19 cellular contexts compared by ENCODE assay signal in genomic region chr20:1876217-1876921, GRCh38. TPM values are rescaled to one million over a fixed set of nuclear protein-coding genes. Genes with fewer than 3 reads are reported as not detected.
DNase-seq lines count a peak whose midpoint lies in the region; ATAC-seq, FAIRE-seq and TF ChIP-seq lines count a peak whose summit lies in the region.
"Had no signal": no experiment of that assay in that cellular context is flagged by ENCODE, and none has a peak within 500 bp of the region (broad histone marks: within the 10 kb centered on the region; RNA-seq: fewer than 3 reads in every experiment).

No MANE protein-coding gene starts in this region.

- intact Hi-C loops in thyroid gland (cut with DNase I) (no loop called here), left cardiac atrium (cut with DNase I) (no loop called here)

- no peaks in the 10 kb centered on the region for H3K9me3 ChIP-seq in thyroid gland
- H3K9me3 ChIP-seq: body of pancreas, Caco-2 had no signal

- POLR2A ChIA-PET in activated naive CD8-positive, alpha-beta T cell treated with anti-CD3 and anti-CD28 coated beads, Interleukin-2, amount 10 ng/mL, durations not matched to agents 7 days and 5 days (lab: Charles Lee), result no interaction called here

- no peak overlapping the region for H3K27ac ChIP-seq in thyroid gland
- H3K27ac ChIP-seq: body of pancreas, skin epidermis had no signal

- H3K4me1 Mint-ChIP-seq in activated naive CD8-positive, alpha-beta T cell treated with anti-CD3 and anti-CD28 coated beads, Interleukin-2, amount 10 ng/mL, durations not matched to agents 7 days and 5 days, result no peaks in the 10 kb centered on the region
- H3K4me1 Mint-ChIP-seq in activated naive CD8-positive, alpha-beta T cell treated with anti-CD3 and anti-CD28 coated beads, Interleukin-2, amount 50 U/mL, for 24 hours, result peaks cover 8% of the 10 kb centered on the region
- H3K4me1 Mint-ChIP-seq: activated CD4-positive, alpha-beta T cell treated with anti-CD3 and anti-CD28 coated beads, Interleukin-2, amount 10 ng/mL, durations not matched to agents 7 days and 5 days; activated naive CD4-positive, alpha-beta T cell treated with anti-CD3 and anti-CD28 coated beads, Interleukin-2, amount 50 U/mL, for 24 hours; immature natural killer cell had no signal

- no peak overlapping the region for H3K27ac Mint-ChIP-seq in activated naive CD8-positive, alpha-beta T cell treated with anti-CD3 and anti-CD28 coated beads, Interleukin-2, amount 10 ng/mL, durations not matched to agents 7 days and 5 days
- H3K27ac Mint-ChIP-seq in activated naive CD8-positive, alpha-beta T cell treated with anti-CD3 and anti-CD28 coated beads, Interleukin-2, amount 50 U/mL, for 24 hours, result no peak overlapping the region
- H3K27ac Mint-ChIP-seq: activated CD4-positive, alpha-beta T cell treated with anti-CD3 and anti-CD28 coated beads, Interleukin-2, amount 10 ng/mL, durations not matched to agents 7 days and 5 days; activated naive CD4-positive, alpha-beta T cell treated with anti-CD3 and anti-CD28 coated beads, Interleukin-2, amount 50 U/mL, for 24 hours; activated T-cell treated with anti-CD3 and anti-CD28 coated beads, Interleukin-2, amount 50 U/mL, for 24 hours; IgD-negative memory B cell; immature natural killer cell; natural killer cell treated with Interleukin-12 subunit alpha and Interleukin-12 subunit beta and Interleukin-15 and Interleukin-18, amount 100 ng/mL, for 72 hours had no signal

- no peaks in the 10 kb centered on the region for H3K36me3 Mint-ChIP-seq in activated naive CD8-positive, alpha-beta T cell treated with anti-CD3 and anti-CD28 coated beads, Interleukin-2, amount 10 ng/mL, durations not matched to agents 7 days and 5 days
- H3K36me3 Mint-ChIP-seq in activated naive CD8-positive, alpha-beta T cell treated with anti-CD3 and anti-CD28 coated beads, Interleukin-2, amount 50 U/mL, for 24 hours (ENCODE audit: low read depth), result no peaks in the 10 kb centered on the region
- H3K36me3 Mint-ChIP-seq: activated naive CD4-positive, alpha-beta T cell treated with anti-CD3 and anti-CD28 coated beads, Interleukin-2, amount 50 U/mL, for 24 hours; IgD-negative memory B cell; immature natural killer cell; natural killer cell treated with Interleukin-12 subunit alpha and Interleukin-12 subunit beta and Interleukin-15 and Interleukin-18, amount 100 ng/mL, for 72 hours had no signal

- no peak for FAIRE-seq in frontal cortex (lab: Jason Lieb, UNC)

- no peak for TF ChIP-seq CTCF in thyroid gland (IDR thresholded peaks at IDR 0.05)

- TF ChIP-seq POLR2A in thyroid gland (IDR thresholded peaks at IDR 0.05), result no peak

- no peaks in the 10 kb centered on the region for H3K27me3 Mint-ChIP-seq in activated naive CD8-positive, alpha-beta T cell treated with anti-CD3 and anti-CD28 coated beads, Interleukin-2, amount 10 ng/mL, durations not matched to agents 7 days and 5 days
- peaks cover 10% of the 10 kb centered on the region for H3K27me3 Mint-ChIP-seq in activated naive CD8-positive, alpha-beta T cell treated with anti-CD3 and anti-CD28 coated beads, Interleukin-2, amount 50 U/mL, for 24 hours
- H3K27me3 Mint-ChIP-seq: activated CD4-positive, alpha-beta T cell treated with anti-CD3 and anti-CD28 coated beads, Interleukin-2, amount 10 ng/mL, durations not matched to agents 7 days and 5 days had no signal

- no peaks in the 10 kb centered on the region for H3K27me3 ChIP-seq in thyroid gland
- H3K27me3 ChIP-seq: body of pancreas had no signal

- H3K36me3 ChIP-seq in thyroid gland, result no peaks in the 10 kb centered on the region

- DNase-seq in activated naive CD8-positive, alpha-beta T cell treated with anti-CD3 and anti-CD28 coated beads, Interleukin-2, amount 10 ng/mL, durations not matched to agents 7 days and 5 days, result no peak
- no peak for DNase-seq in activated naive CD8-positive, alpha-beta T cell treated with anti-CD3 and anti-CD28 coated beads, Interleukin-2, amount 50 U/mL, for 24 hours
- DNase-seq in NCI-H2029 (lab: John Stamatoyannopoulos, UW) (peak; percentile 14), T1000 (lab: John Stamatoyannopoulos, UW) (peak; percentile 21), thyroid gland (peak; percentile 20 to 22), frontal cortex (ENCODE audit: low spot score in 2 of 2) (no peak), left cardiac atrium (no peak)
- DNase-seq: activated CD4-positive, alpha-beta T cell treated with anti-CD3 and anti-CD28 coated beads, Interleukin-2, amount 10 ng/mL, durations not matched to agents 7 days and 5 days; activated T-cell treated with anti-CD3 and anti-CD28 coated beads, Interleukin-2, amount 50 U/mL, for 24 hours; glutamatergic neuron; immature natural killer cell; stimulated activated CD4-positive, alpha-beta T cell treated with anti-CD3 and anti-CD28 coated beads, Interleukin-4, amount 100 ng/mL, for 4 hours had no signal

- peak; percentile 11 for ATAC-seq in activated naive CD8-positive, alpha-beta T cell treated with anti-CD3 and anti-CD28 coated beads, Interleukin-2, amount 10 ng/mL, durations not matched to agents 7 days and 5 days (ENCODE audit: low read depth)
- ATAC-seq in activated naive CD8-positive, alpha-beta T cell treated with anti-CD3 and anti-CD28 coated beads, Interleukin-2, amount 50 U/mL, for 24 hours, result no peak
- ATAC-seq in left cardiac atrium (no peak), GM18870 (IDR thresholded peaks at IDR 0.05; ENCODE audit: unreplicated experiment) (no peak)
- ATAC-seq: natural killer cell treated with Interleukin-12 subunit alpha and Interleukin-12 subunit beta and Interleukin-15 and Interleukin-18, amount 100 ng/mL, for 72 hours had no signal

- no peaks in the 10 kb centered on the region for H3K4me1 ChIP-seq in thyroid gland
- H3K4me1 ChIP-seq: body of pancreas had no signal

- H3K9me3 Mint-ChIP-seq in activated naive CD8-positive, alpha-beta T cell treated with anti-CD3 and anti-CD28 coated beads, Interleukin-2, amount 10 ng/mL, durations not matched to agents 7 days and 5 days, result no peaks in the 10 kb centered on the region
- H3K9me3 Mint-ChIP-seq in activated naive CD8-positive, alpha-beta T cell treated with anti-CD3 and anti-CD28 coated beads, Interleukin-2, amount 50 U/mL, for 24 hours, result no peaks in the 10 kb centered on the region
- H3K9me3 Mint-ChIP-seq: activated CD4-positive, alpha-beta T cell treated with anti-CD3 and anti-CD28 coated beads, Interleukin-2, amount 10 ng/mL, durations not matched to agents 7 days and 5 days; activated naive CD4-positive, alpha-beta T cell treated with anti-CD3 and anti-CD28 coated beads, Interleukin-2, amount 50 U/mL, for 24 hours; activated T-cell treated with anti-CD3 and anti-CD28 coated beads, Interleukin-2, amount 50 U/mL, for 24 hours; IgD-negative memory B cell; immature natural killer cell; natural killer cell treated with Interleukin-12 subunit alpha and Interleukin-12 subunit beta and Interleukin-15 and Interleukin-18, amount 100 ng/mL, for 72 hours had no signal

- 63 to 70% methylated on average over 7 of the region's 7 CpGs for WGBS in thyroid gland, 2 donors

- H3K4me3 Mint-ChIP-seq in activated naive CD8-positive, alpha-beta T cell treated with anti-CD3 and anti-CD28 coated beads, Interleukin-2, amount 10 ng/mL, durations not matched to agents 7 days and 5 days, result no peak overlapping the region
- H3K4me3 Mint-ChIP-seq in activated naive CD8-positive, alpha-beta T cell treated with anti-CD3 and anti-CD28 coated beads, Interleukin-2, amount 50 U/mL, for 24 hours, result no peak overlapping the region
- H3K4me3 Mint-ChIP-seq: activated CD4-positive, alpha-beta T cell treated with anti-CD3 and anti-CD28 coated beads, Interleukin-2, amount 10 ng/mL, durations not matched to agents 7 days and 5 days; activated naive CD4-positive, alpha-beta T cell treated with anti-CD3 and anti-CD28 coated beads, Interleukin-2, amount 50 U/mL, for 24 hours; activated T-cell treated with anti-CD3 and anti-CD28 coated beads, Interleukin-2, amount 50 U/mL, for 24 hours; IgD-negative memory B cell; immature natural killer cell; natural killer cell treated with Interleukin-12 subunit alpha and Interleukin-12 subunit beta and Interleukin-15 and Interleukin-18, amount 100 ng/mL, for 72 hours had no signal

- H3K4me3 ChIP-seq in thyroid gland (replicated peaks in 1 of 3), result no peak overlapping the region
- H3K4me3 ChIP-seq: body of pancreas, skin epidermis had no signal

RNA-seq across cellular contexts. Expression of gene SIRPA, which starts 18.8 kb away (rescaled TPM):
- 1 to 10 TPM; 1.5 to 1.6 TPM for total RNA-seq in activated naive CD8-positive, alpha-beta T cell treated with anti-CD3 and anti-CD28 coated beads, Interleukin-2, amount 10 ng/mL, durations not matched to agents 7 days and 5 days
- total RNA-seq in thyroid gland (10 to 100 TPM; 14.1 to 35.1 (median 25.4) TPM), frontal cortex (6.1 TPM), left cardiac atrium (10 to 100 TPM; 38.4 to 46.2 TPM)
- total RNA-seq: activated CD4-positive, alpha-beta T cell treated with anti-CD3 and anti-CD28 coated beads, Interleukin-2, amount 10 ng/mL, durations not matched to agents 7 days and 5 days had no signal

Comparison
In these comparisons a context has a peak if more than half of its experiments do, and no peak if none do; other contexts are left out.
1. DNase-seq: peak in NCI-H2029 (single experiment), T1000 (single experiment) and thyroid gland (2 of 2); none in activated naive CD8-positive, alpha-beta T cell treated with anti-CD3 and anti-CD28 coated beads, Interleukin-2, amount 10 ng/mL, durations not matched to agents 7 days and 5 days (single experiment), activated naive CD8-positive, alpha-beta T cell treated with anti-CD3 and anti-CD28 coated beads, Interleukin-2, amount 50 U/mL, for 24 hours (single experiment), frontal cortex (0 of 2) and left cardiac atrium (single experiment).